ENCODE assay signal across 1 cellular context in genomic region chr7:139645572-139646523, GRCh38.
TF ChIP-seq lines count a peak whose summit lies in the region.

No MANE protein-coding gene starts in this region.

TF ChIP-seq in GM23338, 12 proteins besides CTCF, POLR2A, EP300 and RAD21 (continued from another document):
- TF ChIP-seq REST (IDR thresholded peaks at IDR 0.05; ENCODE audit: unreplicated experiment) (no peak), POLR2AphosphoS5 (IDR thresholded peaks at IDR 0.05; ENCODE audit: low read depth) (no peak)
